In the genomic region with DNA sequence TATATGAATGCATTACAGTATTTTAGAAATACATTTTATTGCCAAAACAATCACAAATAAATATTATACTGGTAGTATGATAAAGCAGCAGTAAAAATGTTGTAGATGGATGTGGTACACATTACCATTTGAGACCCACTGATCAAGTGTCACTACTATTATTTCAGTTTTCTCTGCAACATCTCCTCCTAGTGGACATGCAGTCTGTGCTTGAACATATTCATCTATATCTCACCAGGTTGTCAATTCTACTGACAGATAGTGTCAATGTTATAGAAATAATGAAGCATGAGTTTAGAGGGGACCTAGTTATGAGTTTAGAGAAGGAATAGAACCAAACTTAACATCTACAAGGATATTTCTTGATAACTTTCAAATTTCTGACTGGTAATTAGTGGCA, we compare ENCODE assay signal across 9 cellular contexts. TPM values are rescaled to one million over a fixed set of nuclear protein-coding genes. Genes with fewer than 3 reads are reported as not detected.
DNase-seq lines count a peak whose midpoint lies in the region; ATAC-seq, FAIRE-seq and TF ChIP-seq lines count a peak whose summit lies in the region.
"Had no signal": no experiment of that assay in that cellular context is flagged by ENCODE, and none has a peak within 500 bp of the region (broad histone marks: within the 10 kb centered on the region; RNA-seq: fewer than 3 reads in every experiment).

No MANE protein-coding gene starts in this region.

- H3K27ac ChIP-seq in cardiac muscle cell, result no peak overlapping the region
- H3K27ac ChIP-seq in heart left ventricle, result no peak overlapping the region
- H3K27ac ChIP-seq: SJSA1 had no signal

- TF ChIP-seq POLR2A in heart left ventricle (IDR thresholded peaks at IDR 0.05), result no peak

- no peaks in the 10 kb centered on the region for H3K36me3 ChIP-seq in cardiac muscle cell
- peaks cover 0 to 14% (median 4%) of the 10 kb centered on the region in 9 donors for H3K36me3 ChIP-seq in heart left ventricle
- H3K36me3 ChIP-seq: SJSA1 had no signal

- H3K4me1 ChIP-seq in cardiac muscle cell (ENCODE audit: low read depth) (no peaks in the 10 kb centered on the region), heart left ventricle (no peaks in the 10 kb centered on the region)
- H3K4me1 ChIP-seq: SJSA1 had no signal

- no peak for ATAC-seq in heart left ventricle
- no peak for ATAC-seq in GM21723 (IDR thresholded peaks at IDR 0.05; ENCODE audit: unreplicated experiment)

- peak in 1 of 2 donors; percentile 20 for DNase-seq in cardiac muscle cell (ENCODE audit: low read depth in 1 of 2, low spot score in 1 of 2)
- DNase-seq in heart left ventricle, result no peak
- DNase-seq in NCI-H748 (lab: John Stamatoyannopoulos, UW; ENCODE audit: unreplicated experiment), result peak; percentile 34
- DNase-seq in fibroblast of gingiva (ENCODE audit: low read depth), result peak; percentile 1
- DNase-seq in urothelium cell line (ENCODE audit: low spot score), result peak; percentile 4
- no peak for DNase-seq in NK-92 (lab: John Stamatoyannopoulos, UW; ENCODE audit: unreplicated experiment)
- DNase-seq in activated T-cell treated with anti-CD3 and anti-CD28 coated beads, Interleukin-2, amount 50 U/mL, for 1 hour, result no peak

- no peak for FAIRE-seq in urothelium cell line (lab: Jason Lieb, UNC)

- TF ChIP-seq CTCF in cardiac muscle cell (IDR thresholded peaks at IDR 0.05; ENCODE audit: low read depth, low read length), result peak; percentile 42
- TF ChIP-seq CTCF in heart left ventricle (IDR thresholded peaks at IDR 0.05), result peak in 6 of 12 donors; percentile 7 to 37 (median 24)

- intact Hi-C loops in heart left ventricle (cut with DNase I), result loop anchor here in 1 of 10 donors (10.0 kb wide), 1 partner anchor 208 kb away; no protein-coding TSS in a partner anchor

- no peak overlapping the region for H3K4me3 ChIP-seq in cardiac muscle cell
- H3K4me3 ChIP-seq in heart left ventricle, result no peak overlapping the region
- H3K4me3 ChIP-seq: SJSA1 had no signal

- H3K9me3 ChIP-seq in cardiac muscle cell (ENCODE audit: low read depth) (no peaks in the 10 kb centered on the region), heart left ventricle (peaks cover 0 to 9% (median 0%) of the 10 kb centered on the region in 12 donors)

- no peaks in the 10 kb centered on the region for H3K27me3 ChIP-seq in cardiac muscle cell
- H3K27me3 ChIP-seq in heart left ventricle, result no peaks in the 10 kb centered on the region
- H3K27me3 ChIP-seq: SJSA1 had no signal

RNA-seq across cellular contexts. Expression of a gene that starts 39.2 kb away (rescaled TPM):
- total RNA-seq in cardiac muscle cell (0.14 and 0.42 TPM in 2 replicates), heart left ventricle (1 to 10 TPM in 3 of 9 donors, under 1 TPM in 6; 0.12 to 1.8 (median 0.95) TPM)
- polyA plus RNA-seq in cardiac muscle cell (0.64 and 1.6 TPM in 2 replicates), heart left ventricle (under 1 TPM; 0.30 to 0.65 TPM)

Comparison
In these comparisons a context has a peak if more than half of its experiments do, and no peak if none do; other contexts are left out.
1. DNase-seq: peak in NCI-H748 (single experiment), fibroblast of gingiva (single experiment) and urothelium cell line (single experiment); none in heart left ventricle (0 of 5), NK-92 (single experiment) and activated T-cell treated with anti-CD3 and anti-CD28 coated beads, Interleukin-2, amount 50 U/mL, for 1 hour (single experiment).